33 cellular contexts compared by ENCODE assay signal in genomic region chr3:138031536-138031935, GRCh38.
"Had no signal": no experiment of that assay in that cellular context is flagged by ENCODE, and none has a peak within 500 bp of the region (broad histone marks: within the 10 kb centered on the region; RNA-seq: fewer than 3 reads in every experiment).

No MANE protein-coding gene starts in this region.

- DNase-seq: activated B cell treated with CpG ODN at 0.5 μM for 24 hours; activated CD4-positive, alpha-beta memory T cell treated with anti-CD3 and anti-CD28 coated beads, Interleukin-2, amount 10 ng/mL, durations not matched to agents 7 days and 5 days; activated CD4-positive, alpha-beta T cell treated with anti-CD3 and anti-CD28 coated beads for 4 hours; activated CD4-positive, alpha-beta T cell treated with anti-CD3 and anti-CD28 coated beads, Interleukin-2, amount 10 ng/mL, durations not matched to agents 24 days and 14 days; activated CD4-positive, alpha-beta T cell treated with anti-CD3 and anti-CD28 coated beads, Interleukin-2, amount 50 U/mL, for 1 hour; activated CD4-positive, alpha-beta T cell treated with anti-CD3 and anti-CD28 coated beads, Interleukin-2, amount 50 U/mL, for 48 hours; activated CD4-positive, CD25-positive, alpha-beta regulatory T cell treated with anti-CD3 and anti-CD28 coated beads, Interleukin-2, amount 50 U/mL, for 72 hours; activated CD8-positive, alpha-beta memory T cell treated with anti-CD3 and anti-CD28 coated beads for 24 hours; activated CD8-positive, alpha-beta memory T cell treated with anti-CD3 and anti-CD28 coated beads, Interleukin-2, amount 10 ng/mL, durations not matched to agents 7 days and 5 days; activated CD8-positive, alpha-beta memory T cell treated with anti-CD3 and anti-CD28 coated beads, Interleukin-2, amount 50 U/mL, for 48 hours; activated CD8-positive, alpha-beta T cell treated with anti-CD3 and anti-CD28 coated beads, Interleukin-2, amount 10 ng/mL, durations not matched to agents 7 days and 5 days; activated effector memory CD4-positive, alpha-beta T cell treated with anti-CD3 and anti-CD28 coated beads, Interleukin-2, amount 50 U/mL, for 16 hours; activated gamma-delta T cell treated with Interleukin-2 at 50 U/mL for 16 hours; activated naive CD4-positive, alpha-beta T cell; activated naive CD4-positive, alpha-beta T cell treated with anti-CD3 and anti-CD28 coated beads for 36 hours; activated naive CD4-positive, alpha-beta T cell treated with anti-CD3 and anti-CD28 coated beads, Interleukin-2, amount 50 U/mL, for 16 hours; activated naive CD8-positive, alpha-beta T cell treated with anti-CD3 and anti-CD28 coated beads for 36 hours; activated T-cell treated with anti-CD3 and anti-CD28 coated beads, Interleukin-2, amount 50 U/mL, for 24 hours; activated T-cell treated with anti-CD3 and anti-CD28 coated beads, Interleukin-2, amount 50 U/mL, for 48 hours; adrenal gland; amniotic stem cell; aorta; body of pancreas; brain microvascular endothelial cell; central memory CD4-positive, alpha-beta T cell; T-helper 1 cell; T-helper 2 cell; T-helper 9 cell had no signal

- H3K4me1 Mint-ChIP-seq: activated B cell treated with CpG ODN at 0.5 μM for 24 hours; activated CD4-positive, alpha-beta memory T cell treated with anti-CD3 and anti-CD28 coated beads, Interleukin-2, amount 10 ng/mL, durations not matched to agents 7 days and 5 days; activated CD4-positive, alpha-beta T cell treated with anti-CD3 and anti-CD28 coated beads, Interleukin-2, amount 10 ng/mL, durations not matched to agents 24 days and 14 days; activated naive CD8-positive, alpha-beta T cell treated with anti-CD3 and anti-CD28 coated beads for 36 hours; activated T-helper 17 cell treated with anti-CD3 and anti-CD28 coated beads, Interleukin-2, amount 50 U/mL, for 72 hours had no signal

- H3K4me3 Mint-ChIP-seq: activated B cell treated with CpG ODN at 0.5 μM for 24 hours; activated CD4-positive, alpha-beta memory T cell treated with anti-CD3 and anti-CD28 coated beads, Interleukin-2, amount 10 ng/mL, durations not matched to agents 7 days and 5 days; activated CD4-positive, alpha-beta T cell treated with anti-CD3 and anti-CD28 coated beads, Interleukin-2, amount 10 ng/mL, durations not matched to agents 24 days and 14 days; activated CD8-positive, alpha-beta memory T cell treated with anti-CD3 and anti-CD28 coated beads, Interleukin-2, amount 10 ng/mL, durations not matched to agents 7 days and 5 days; activated CD8-positive, alpha-beta T cell treated with anti-CD3 and anti-CD28 coated beads, Interleukin-2, amount 10 ng/mL, durations not matched to agents 7 days and 5 days; activated naive CD4-positive, alpha-beta T cell treated with anti-CD3 and anti-CD28 coated beads for 36 hours; activated naive CD8-positive, alpha-beta T cell treated with anti-CD3 and anti-CD28 coated beads for 36 hours; activated T-cell treated with anti-CD3 and anti-CD28 coated beads, Interleukin-2, amount 50 U/mL, for 24 hours; activated T-helper 17 cell treated with anti-CD3 and anti-CD28 coated beads, Interleukin-2, amount 50 U/mL, for 72 hours; T-helper 1 cell treated with Interleukin-12 subunit alpha and Interleukin-12 subunit beta and Interleukin-4 antibody, amounts not matched to agents 30 μg/mL and 1 μg/mL, for 36 hours; T-helper 2 cell treated with Interferon-gamma antibody and Interleukin-4, amounts not matched to agents 5 μg/mL and 100 μg/mL, for 36 hours had no signal

- H3K9me3 Mint-ChIP-seq: activated B cell treated with CpG ODN at 0.5 μM for 24 hours; activated CD4-positive, alpha-beta memory T cell treated with anti-CD3 and anti-CD28 coated beads, Interleukin-2, amount 10 ng/mL, durations not matched to agents 7 days and 5 days; activated CD4-positive, alpha-beta T cell treated with anti-CD3 and anti-CD28 coated beads, Interleukin-2, amount 10 ng/mL, durations not matched to agents 24 days and 14 days; activated naive CD4-positive, alpha-beta T cell treated with anti-CD3 and anti-CD28 coated beads for 36 hours; activated naive CD4-positive, alpha-beta T cell treated with anti-CD3 and anti-CD28 coated beads, Interleukin-2, amount 50 U/mL, for 72 hours; activated naive CD8-positive, alpha-beta T cell treated with anti-CD3 and anti-CD28 coated beads for 36 hours; activated T-cell treated with anti-CD3 and anti-CD28 coated beads, Interleukin-2, amount 50 U/mL, for 24 hours; activated T-helper 17 cell treated with anti-CD3 and anti-CD28 coated beads, Interleukin-2, amount 50 U/mL, for 72 hours; T-helper 1 cell treated with Interleukin-12 subunit alpha and Interleukin-12 subunit beta and Interleukin-4 antibody, amounts not matched to agents 30 μg/mL and 1 μg/mL, for 36 hours; T-helper 2 cell treated with Interferon-gamma antibody and Interleukin-4, amounts not matched to agents 5 μg/mL and 100 μg/mL, for 36 hours had no signal

- H3K4me3 ChIP-seq: adrenal gland, body of pancreas, breast epithelium had no signal

- ATAC-seq: activated CD8-positive, alpha-beta memory T cell treated with anti-CD3 and anti-CD28 coated beads, Interleukin-2, amount 10 ng/mL, durations not matched to agents 7 days and 5 days; activated CD8-positive, alpha-beta T cell treated with anti-CD3 and anti-CD28 coated beads, Interleukin-2, amount 10 ng/mL, durations not matched to agents 7 days and 5 days; activated naive CD4-positive, alpha-beta T cell treated with anti-CD3 and anti-CD28 coated beads, Interleukin-2, amount 50 U/mL, for 72 hours; activated T-helper 17 cell treated with anti-CD3 and anti-CD28 coated beads, Interleukin-2, amount 50 U/mL, for 72 hours; body of pancreas had no signal

- H3K27ac Mint-ChIP-seq: activated B cell treated with CpG ODN at 0.5 μM for 24 hours; activated CD4-positive, alpha-beta memory T cell treated with anti-CD3 and anti-CD28 coated beads, Interleukin-2, amount 10 ng/mL, durations not matched to agents 7 days and 5 days; activated CD4-positive, alpha-beta T cell treated with anti-CD3 and anti-CD28 coated beads, Interleukin-2, amount 10 ng/mL, durations not matched to agents 24 days and 14 days; activated CD8-positive, alpha-beta memory T cell treated with anti-CD3 and anti-CD28 coated beads, Interleukin-2, amount 10 ng/mL, durations not matched to agents 7 days and 5 days; activated CD8-positive, alpha-beta T cell treated with anti-CD3 and anti-CD28 coated beads, Interleukin-2, amount 10 ng/mL, durations not matched to agents 7 days and 5 days; activated naive CD4-positive, alpha-beta T cell treated with anti-CD3 and anti-CD28 coated beads for 36 hours; activated naive CD4-positive, alpha-beta T cell treated with anti-CD3 and anti-CD28 coated beads, Interleukin-2, amount 50 U/mL, for 72 hours; activated naive CD8-positive, alpha-beta T cell treated with anti-CD3 and anti-CD28 coated beads for 36 hours; activated T-cell treated with anti-CD3 and anti-CD28 coated beads, Interleukin-2, amount 50 U/mL, for 24 hours; activated T-helper 17 cell treated with anti-CD3 and anti-CD28 coated beads, Interleukin-2, amount 50 U/mL, for 72 hours; T-helper 1 cell treated with Interleukin-12 subunit alpha and Interleukin-12 subunit beta and Interleukin-4 antibody, amounts not matched to agents 30 μg/mL and 1 μg/mL, for 36 hours; T-helper 2 cell treated with Interferon-gamma antibody and Interleukin-4, amounts not matched to agents 5 μg/mL and 100 μg/mL, for 36 hours had no signal
